In genomic region chr11:313787-314547, GRCh38 we compare ENCODE assay signal across 8 cellular contexts. TPM values are rescaled to one million over a fixed set of nuclear protein-coding genes. Genes with fewer than 3 reads are reported as not detected.
A peak's percentile ranks its signal among the peaks of the same experiment; 100 is the strongest.
DNase-seq lines count a peak whose midpoint lies in the region; ATAC-seq, FAIRE-seq and TF ChIP-seq lines count a peak whose summit lies in the region.

IFITM1 (plus strand) TSS chr11:314040; CDS start chr11:314171, 131 bp downstream.

- H3K9me3 ChIP-seq in DOHH2 (ENCODE audit: control insufficient read depth, insufficient read depth, low read length): no peaks in the 10 kb centered on the region
- no peaks in the 10 kb centered on the region for H3K9me3 ChIP-seq in GM12878 (replicated peaks; ENCODE audit: control insufficient read depth, insufficient read depth, low read length)
- no peaks in the 10 kb centered on the region for H3K9me3 ChIP-seq in iPS-18a (ENCODE audit: control insufficient read depth, low read depth, low read length)

- H3K4me1 ChIP-seq in DOHH2 (ENCODE audit: control insufficient read depth, low read length): peaks cover 34% of the 10 kb centered on the region
- peaks cover 54% of the 10 kb centered on the region for H3K4me1 ChIP-seq in GM23338 (ENCODE audit: insufficient read depth)
- H3K4me1 ChIP-seq in GM12878 (ENCODE audit: control insufficient read depth, insufficient read depth, low read length): peaks cover 11% of the 10 kb centered on the region
- H3K4me1 ChIP-seq in iPS-18a (ENCODE audit: control insufficient read depth, low read depth, low read length): peaks cover 50% of the 10 kb centered on the region

- H3K27ac Mint-ChIP-seq in GM23338: peak within 1 kb of the TSS; percentile 85

- intact Hi-C loops in GM12878 (cut with micrococcal nuclease; ENCODE audit: unreplicated experiment): loop anchor here (2.0 kb wide), 3 partner anchors 17 to 45 kb away; no protein-coding TSS in a partner anchor

- H3K4me1 Mint-ChIP-seq in GM23338: peaks cover 62% of the 10 kb centered on the region

- RAD21 ChIA-PET in GM12878 (lab: Charles Lee; ENCODE audit: unreplicated experiment): interaction anchor here (1.4 to 4.5 kb wide), 5 partner anchors 13 to 107 kb away, joined by 3 to 46 read pairs (median 21); partner anchors contain the start of genes BET1L and RIC8A

- TF ChIP-seq CTCF in DOHH2 (IDR thresholded peaks at IDR 0.05; ENCODE audit: low read depth, low read length, poor library complexity, severe bottlenecking) (peak; percentile 15), GM23338 (conservative IDR thresholded peaks at IDR 0.05; ENCODE audit: low read depth in 2 of 2) (no peak), GM12878 (IDR thresholded peaks at IDR 0.05 in 2 of 3, conservative IDR thresholded peaks at IDR 0.05 in 1 of 3; ENCODE audit: control insufficient read depth in 2 of 3, extremely low read depth in 1 of 3, insufficient read depth in 1 of 3, low read depth in 3 of 3, low read length in 3 of 3) (no peak)

- no peaks in the 10 kb centered on the region; the same call in 2 of the 3 replicates for H3K9me3 Mint-ChIP-seq in GM23338

- H3K79me2 ChIP-seq in DOHH2 (ENCODE audit: control insufficient read depth, low read length) (peaks cover 5% of the 10 kb centered on the region), GM23338 (replicated peaks; ENCODE audit: insufficient read depth) (peaks cover 34% of the 10 kb centered on the region), GM12878 (ENCODE audit: control insufficient read depth, insufficient read depth, low read length) (peaks cover 75% of the 10 kb centered on the region)

- H3K9me2 ChIP-seq in DOHH2 (replicated peaks; ENCODE audit: control insufficient read depth, low read length): no peaks in the 10 kb centered on the region
- no peaks in the 10 kb centered on the region for H3K9me2 ChIP-seq in GM23338 (ENCODE audit: insufficient read depth)

- POLR2A ChIA-PET in GM12878 (lab: Charles Lee): interaction anchor here (0.5 to 4.5 kb wide), 5 partner anchors 10 to 48 kb away, joined by 3 to 45 read pairs (median 30); no protein-coding TSS in a partner anchor
- POLR2A ChIA-PET in HEK293T (lab: Yijun Ruan, JAX): no interaction called here

- no peak for TF ChIP-seq RAD21 in GM12878 (IDR thresholded peaks at IDR 0.05; ENCODE audit: insufficient read depth, low read depth, low read length)

- CTCF ChIA-PET in GM12878 (lab: Yijun Ruan, JAX): interaction anchor here (2.1 to 2.6 kb wide), 2 partner anchors 41 kb away, joined by 12 to 24 read pairs; no protein-coding TSS in a partner anchor
- CTCF ChIA-PET in HEK293T (lab: Yijun Ruan, JAX): no interaction called here

- peak; percentile 88 for TF ChIP-seq POLR2A in GM12878 (IDR thresholded peaks at IDR 0.05; ENCODE audit: low read depth, low read length)

- H4K20me1 ChIP-seq in DOHH2 (ENCODE audit: control insufficient read depth, insufficient read depth, low read depth, low read length) (no peaks in the 10 kb centered on the region), GM23338 (replicated peaks; ENCODE audit: insufficient read depth) (peaks cover 10% of the 10 kb centered on the region), GM12878 (ENCODE audit: control insufficient read depth, insufficient read depth) (no peaks in the 10 kb centered on the region)

- peak; percentile 85 for FAIRE-seq in GM12878 (lab: Jason Lieb, UNC)

- SMC1A ChIA-PET in GM12878 (lab: Charles Lee; ENCODE audit: uncharacterized antibody, unreplicated experiment): interaction anchor here (1.6 to 4.0 kb wide), 5 partner anchors 15 to 41 kb away, joined by 3 to 42 read pairs (median 19); no protein-coding TSS in a partner anchor

- TF ChIP-seq EP300 in GM12878 (IDR thresholded peaks at IDR 0.05; ENCODE audit: borderline replicate concordance in 1 of 2, control insufficient read depth in 1 of 2, low read depth in 2 of 2, low read length in 2 of 2): no peak

- peak; percentile 21; the same call in 2 of the 3 replicates for ATAC-seq in GM23338
- ATAC-seq in SK-N-SH treated with all-trans-retinoic acid at 6 μM for 48 hours: peak; percentile 13
- ATAC-seq in GM12878: peak; percentile 47

- peak within 1 kb of the TSS; percentile 91 for H3K4me3 Mint-ChIP-seq in GM23338

- peaks cover 15% of the 10 kb centered on the region for H3F3A ChIP-seq in DOHH2 (ENCODE audit: control insufficient read depth, insufficient read depth)
- peaks cover 32% of the 10 kb centered on the region for H3F3A ChIP-seq in GM23338 (replicated peaks; ENCODE audit: low read depth)

- H3K36me3 ChIP-seq in DOHH2 (ENCODE audit: control insufficient read depth, low read length): no peaks in the 10 kb centered on the region
- H3K36me3 ChIP-seq in GM23338 (ENCODE audit: insufficient read depth): no peaks in the 10 kb centered on the region
- peaks cover 2 to 5% of the 10 kb centered on the region in 2 experiments; a peak in 3 of 4 replicates for H3K36me3 ChIP-seq in GM12878 (ENCODE audit: control insufficient read depth in 2 of 2, insufficient read depth in 2 of 2, low read length in 1 of 2)
- H3K36me3 ChIP-seq in iPS-18a (ENCODE audit: control insufficient read depth, low read depth, low read length): no peaks in the 10 kb centered on the region

- peaks cover 15% of the 10 kb centered on the region for H3K27me3 Mint-ChIP-seq in GM23338 (ENCODE audit: insufficient read depth, low read depth, poor library complexity)

- H3K36me3 Mint-ChIP-seq in GM23338 (ENCODE audit: low read depth): peaks cover 14% of the 10 kb centered on the region; the same call in 2 of the 3 replicates

- under 1% methylated on average over 18 of the region's 18 CpGs for WGBS in GM12878 (ENCODE audit: insufficient coverage, insufficient replicate concordance, low lambda C conversion rate, missing lambda C conversion rate)

- H3K27ac ChIP-seq in DOHH2 (ENCODE audit: low read depth, low read length) (peak within 1 kb of the TSS; percentile 69), GM23338 (ENCODE audit: low read depth) (peak within 1 kb of the TSS; percentile 89), GM12878 (ENCODE audit: control insufficient read depth, insufficient read depth) (peak within 1 kb of the TSS; percentile 98), iPS-18a (ENCODE audit: low read length) (peak within 1 kb of the TSS; percentile 32)

- BruUV-seq in GM12878 (replicated peaks; lab: Mats Ljungman, UMichigan): TSS peak; percentile 95

- peak within 1 kb of the TSS; percentile 99 for H3K9ac ChIP-seq in GM12878 (ENCODE audit: control insufficient read depth, insufficient read depth, low read length)
- peak within 1 kb of the TSS; percentile 54 for H3K9ac ChIP-seq in iPS-18a (ENCODE audit: low read length)

- H3K4me2 ChIP-seq in DOHH2 (ENCODE audit: low read length) (peak within 1 kb of the TSS; percentile 74), GM23338 (peak within 1 kb of the TSS; percentile 84), GM12878 (ENCODE audit: control insufficient read depth, insufficient read depth) (peak within 1 kb of the TSS; percentile 97)

- DNase-seq in GM23338 (ENCODE audit: low spot score) (peak; percentile 87), GM12878 (ENCODE audit: low read depth, low spot score) (peak; percentile 92), HEK293T (ENCODE audit: extremely low spot score) (no peak), NCI-H1105 treated with DMSO at 0.1 percent for 48 hours (lab: John Stamatoyannopoulos, UW) (no peak)
- peak; percentile 44 for DNase-seq in stimulated activated CD4-positive, alpha-beta T cell treated with anti-CD3 and anti-CD28 coated beads, Interleukin-4, amount 100 ng/mL, for 1 hour

- in situ Hi-C loops in GM12878 (cut with MboI): no loop called here

- H3K27me3 ChIP-seq in DOHH2 (ENCODE audit: control insufficient read depth, low read length) (peaks cover 8% of the 10 kb centered on the region), GM23338 (ENCODE audit: insufficient read depth) (peaks cover 4% of the 10 kb centered on the region; the same call in 1 of the 2 replicates), GM12878 (replicated peaks in 1 of 2; ENCODE audit: control insufficient read depth in 2 of 2, insufficient read depth in 2 of 2, low read length in 1 of 2) (no peaks in the 10 kb centered on the region; a peak in 1 of 4 replicates), iPS-18a (ENCODE audit: control insufficient read depth, insufficient read depth, low read length) (peaks cover 35% of the 10 kb centered on the region)

- H3K4me3 ChIP-seq in DOHH2 (ENCODE audit: low read length) (peak within 1 kb of the TSS; percentile 71), GM23338 (peak within 1 kb of the TSS; percentile 70), GM12878 (peak within 1 kb of the TSS; percentile 87), iPS-18a (ENCODE audit: low read length) (peak within 1 kb of the TSS; percentile 86)

- H2AFZ ChIP-seq in GM23338 (no peak within 1 kb of the TSS), GM12878 (ENCODE audit: control insufficient read depth, low read depth, low read length) (no peak within 1 kb of the TSS)

TF ChIP-seq in GM23338, 12 proteins besides CTCF, POLR2A, EP300 and RAD21 (continues in another document):
- TF ChIP-seq EZH2 (IDR thresholded peaks at IDR 0.05; ENCODE audit: low read depth, unreplicated experiment): no peak

TF ChIP-seq in GM12878, 131 proteins besides CTCF, POLR2A, EP300 and RAD21 (continues in another document):
- peak; percentile 29 for TF ChIP-seq RELA (IDR thresholded peaks at IDR 0.05; ENCODE audit: borderline replicate concordance, partially characterized antibody)
- no peak for TF ChIP-seq EED (IDR thresholded peaks at IDR 0.05; ENCODE audit: low read depth)

TF ChIP-seq in HEK293T, 16 proteins besides CTCF, POLR2A, EP300 and RAD21 (continues in another document):
- TF ChIP-seq SP1 (IDR thresholded peaks at IDR 0.05) (no peak), ARNT (IDR thresholded peaks at IDR 0.05) (no peak), TARDBP (IDR thresholded peaks at IDR 0.05) (no peak), LEF1 (IDR thresholded peaks at IDR 0.05; ENCODE audit: borderline replicate concordance) (no peak)

RNA-seq across cellular contexts. Expression of gene IFITM1, which starts in this region (rescaled TPM):
- total RNA-seq in GM23338 (2014; rRNA removed; shearing (Covaris generic)): 396 and 409 TPM in 2 replicates
- polyA plus RNA-seq in GM23338 (2016; fragmentation: Nextera tagmentation; extraction: Ambion mirVana) (1,180 and 1,194 TPM in 2 replicates), GM12878 (2011; rRNA removed) (240 and 671 TPM in 2 replicates), GM12878 (2014; fragmentation: Illumina TruSeq; extraction: Trizol) (491 and 1,007 TPM in 2 replicates), GM12878 (2014; fragmentation: Nextera tagmentation; extraction: Ambion mirVana) (1,000 to 10,000 TPM; 1,771 to 2,788 TPM), GM12878 (2014; rRNA removed) (864 and 887 TPM in 2 replicates), GM12878 (2016; fragmentation: Nextera tagmentation; extraction: Ambion mirVana) (100 to 1,000 TPM; 456 to 479 TPM)
- 166 and 177 TPM in 2 replicates for total RNA-seq in GM12878 (2013; cell fraction: nucleolus; rRNA removed)
- total RNA-seq in GM12878 (2014; rRNA removed) (543 and 574 TPM in 2 replicates), GM12878 (2014; rRNA removed; fragmentation: Illumina TruSeq; extraction: Trizol) (485 and 549 TPM in 2 replicates), GM12878 (2021) (396 and 453 TPM in 2 replicates)
- polyA plus RNA-seq in GM12878 (2011; ENCODE audit: low read depth): 839 TPM
- polyA plus RNA-seq in GM12878 (2011; cell fraction: cytosol; rRNA removed): 1,141 and 1,225 TPM in 2 replicates
- polyA plus RNA-seq in GM12878 (2011; cell fraction: nucleus; rRNA removed): 403 and 488 TPM in 2 replicates
- 758 and 904 TPM in 2 replicates for polyA plus RNA-seq in GM12878 (2012)
- 804 and 1,098 TPM in 2 replicates for polyA minus RNA-seq in GM12878 (2011; rRNA and poly(A)+ RNA removed)
- polyA minus RNA-seq in GM12878 (2011; cell fraction: cytosol; rRNA and poly(A)+ RNA removed): 178 and 190 TPM in 2 replicates
- 183 and 217 TPM in 2 replicates for polyA minus RNA-seq in GM12878 (2011; cell fraction: nucleus; rRNA and poly(A)+ RNA removed)

Comparison
In these comparisons a context has a peak if more than half of its experiments do, and no peak if none do; other contexts are left out.
1. H3K27ac ChIP-seq: peak in every context shown above with its lines; median percentile 98 in GM12878; 89 in GM23338; 69 in DOHH2; 32 in iPS-18a.
2. DNase-seq: peak in GM23338 (single experiment), GM12878 (single experiment) and stimulated activated CD4-positive, alpha-beta T cell treated with anti-CD3 and anti-CD28 coated beads, Interleukin-4, amount 100 ng/mL, for 1 hour (single experiment); none in HEK293T (single experiment) and NCI-H1105 treated with DMSO at 0.1 percent for 48 hours (single experiment).
3. Peak in every context shown above with its lines, with median percentiles within 50 percentile points of each other: H3K4me2 ChIP-seq, H3K4me3 ChIP-seq and ATAC-seq.